In genomic region chr7:157714166-157715070, GRCh38 we compare ENCODE assay signal across 15 cellular contexts.
DNase-seq lines count a peak whose midpoint lies in the region; ATAC-seq and TF ChIP-seq lines count a peak whose summit lies in the region.
"Had no signal": no experiment of that assay in that cellular context is flagged by ENCODE, and none has a peak within 500 bp of the region (broad histone marks: within the 10 kb centered on the region; RNA-seq: fewer than 3 reads in every experiment).

No MANE protein-coding gene starts in this region.

- no peak overlapping the region for H3K4me2 ChIP-seq in neuronal stem cell (ENCODE audit: insufficient read depth, low read length, poor library complexity, severe bottlenecking)
- H3K4me2 ChIP-seq: A549 had no signal

- H3K4me1 Mint-ChIP-seq in chondrocyte (ENCODE audit: low read depth): no peaks in the 10 kb centered on the region
- H3K4me1 Mint-ChIP-seq: CD14-positive monocyte had no signal

- no peak overlapping the region for H3K9ac ChIP-seq in neuronal stem cell (ENCODE audit: low read depth, low read length, poor library complexity)

- H3K4me3 ChIP-seq in heart right ventricle (no peak overlapping the region), neuronal stem cell (ENCODE audit: low read length in 2 of 2) (no peak overlapping the region), left lung (no peak overlapping the region)
- H3K4me3 ChIP-seq: A549, HAP-1 had no signal

- DNase-seq in cardiac septum (ENCODE audit: low spot score): peak; percentile 57
- DNase-seq in heart right ventricle: no peak
- peak; percentile 59 for DNase-seq in chondrocyte (ENCODE audit: low spot score)
- no peak for DNase-seq in neuronal stem cell (ENCODE audit: low spot score)
- no peak for DNase-seq in GM03348 (ENCODE audit: low spot score)
- no peak for DNase-seq in NCI-H2081 (lab: John Stamatoyannopoulos, UW)
- no peak for DNase-seq in left lung
- DNase-seq: CD8-positive, alpha-beta T cell; COR-L47; DMS153; DMS79 treated with DMSO at 0.1 percent for 48 hours; EL had no signal

- H3K9me3 ChIP-seq in heart right ventricle (no peaks in the 10 kb centered on the region), neuronal stem cell (replicated peaks in 1 of 2; ENCODE audit: control insufficient read depth in 2 of 2, insufficient read depth in 1 of 2, low read depth in 1 of 2, low read length in 2 of 2) (no peaks in the 10 kb centered on the region), left lung (no peaks in the 10 kb centered on the region)
- H3K9me3 ChIP-seq: A549, HAP-1 had no signal

- no peak overlapping the region for H2BK120ac ChIP-seq in neuronal stem cell (ENCODE audit: low read depth, low read length)

- H2BK15ac ChIP-seq in neuronal stem cell (ENCODE audit: low read length): no peak overlapping the region

- no peak overlapping the region for H3K23ac ChIP-seq in neuronal stem cell (ENCODE audit: low read depth, low read length, poor library complexity)

- no peak overlapping the region for H2AFZ ChIP-seq in neuronal stem cell (ENCODE audit: low read length)

- no peaks in the 10 kb centered on the region for H3K4me1 ChIP-seq in heart right ventricle
- H3K4me1 ChIP-seq in neuronal stem cell (ENCODE audit: control insufficient read depth in 2 of 2, insufficient read depth in 1 of 2, low read depth in 1 of 2, low read length in 2 of 2): peaks cover 3 to 4% of the 10 kb centered on the region in 2 donors
- H3K4me1 ChIP-seq in left lung: no peaks in the 10 kb centered on the region
- H3K4me1 ChIP-seq: A549, HAP-1 had no signal

- H2BK12ac ChIP-seq in neuronal stem cell (ENCODE audit: low read length): no peak overlapping the region

- no peak overlapping the region for H4K8ac ChIP-seq in neuronal stem cell (ENCODE audit: low read depth, low read length)

- peaks cover 13% of the 10 kb centered on the region for H3K27me3 Mint-ChIP-seq in chondrocyte (ENCODE audit: low read depth)

- peak overlapping the region; percentile 11 for H3K14ac ChIP-seq in neuronal stem cell (ENCODE audit: low read length)

- H3K9me3 Mint-ChIP-seq in chondrocyte (ENCODE audit: low read depth): no peaks in the 10 kb centered on the region
- H3K9me3 Mint-ChIP-seq: CD8-positive, alpha-beta T cell had no signal

- H3K18ac ChIP-seq in neuronal stem cell (ENCODE audit: low read length): peak overlapping the region; percentile 55

- no peak overlapping the region for H3K27ac ChIP-seq in heart right ventricle
- no peak overlapping the region for H3K27ac ChIP-seq in neuronal stem cell (replicated peaks; ENCODE audit: low read length)
- H3K27ac ChIP-seq in left lung: no peak overlapping the region
- H3K27ac ChIP-seq: A549 had no signal

- intact Hi-C loops in cardiac septum (cut with DNase I) (no loop called here), heart right ventricle (cut with DNase I) (no loop called here), left lung (cut with DNase I) (no loop called here)

- peak overlapping the region; percentile 63 for H2AK5ac ChIP-seq in neuronal stem cell (ENCODE audit: low read depth, low read length)

- 84 to 85% methylated on average over 29 of the region's 29 CpGs for WGBS in heart right ventricle, 2 donors
- WGBS in neuronal stem cell (ENCODE audit: extremely low coverage in 2 of 2, insufficient read length in 2 of 2, insufficient replicate concordance in 1 of 2), 2 donors: no CpG with 5 or more reads among the region's 29 CpGs

- H3K79me1 ChIP-seq in neuronal stem cell (ENCODE audit: low read depth, low read length): no peaks in the 10 kb centered on the region

- TF ChIP-seq CTCF in heart right ventricle (IDR thresholded peaks at IDR 0.05) (no peak), chondrocyte (IDR thresholded peaks at IDR 0.05) (no peak), left lung (IDR thresholded peaks at IDR 0.05) (no peak)

- H3K27me3 ChIP-seq in heart right ventricle (peaks cover 0 to 12% (median 3%) of the 10 kb centered on the region in 7 donors), neuronal stem cell (ENCODE audit: control insufficient read depth in 3 of 3, insufficient read depth in 3 of 3, low read depth in 1 of 3, low read length in 3 of 3) (no peaks in the 10 kb centered on the region), left lung (peaks cover 0 to 8% of the 10 kb centered on the region in 2 donors)

- no peak overlapping the region for H3K4me3 Mint-ChIP-seq in chondrocyte (ENCODE audit: unreplicated experiment)
- H3K4me3 Mint-ChIP-seq: CD14-positive monocyte; CD8-positive, alpha-beta T cell had no signal

- H3K36me3 Mint-ChIP-seq in chondrocyte (ENCODE audit: low read depth): no peaks in the 10 kb centered on the region
- H3K36me3 Mint-ChIP-seq: CD14-positive monocyte; CD8-positive, alpha-beta T cell had no signal

- no peak overlapping the region for H4K91ac ChIP-seq in neuronal stem cell (ENCODE audit: low read depth, low read length, poor library complexity)

- no peak overlapping the region for H2BK5ac ChIP-seq in neuronal stem cell (ENCODE audit: low read length)

- no peak overlapping the region for H3K4ac ChIP-seq in neuronal stem cell (ENCODE audit: low read length)

- H3K36me3 ChIP-seq in heart right ventricle: no peaks in the 10 kb centered on the region
- no peaks in the 10 kb centered on the region for H3K36me3 ChIP-seq in neuronal stem cell (replicated peaks in 1 of 2; ENCODE audit: control insufficient read depth in 2 of 2, insufficient read depth in 2 of 2, low read length in 2 of 2)
- no peaks in the 10 kb centered on the region for H3K36me3 ChIP-seq in left lung
- H3K36me3 ChIP-seq: HAP-1 had no signal

- ATAC-seq in heart right ventricle (no peak), left lung (no peak)
- ATAC-seq: A549; CD8-positive, alpha-beta T cell had no signal

- no peak overlapping the region for H3K27ac Mint-ChIP-seq in chondrocyte (ENCODE audit: unreplicated experiment)
- H3K27ac Mint-ChIP-seq: CD14-positive monocyte; CD8-positive, alpha-beta T cell had no signal

Comparison
In these comparisons a context has a peak if more than half of its experiments do, and no peak if none do; other contexts are left out.
1. DNase-seq: peak in cardiac septum (single experiment) and chondrocyte (single experiment); none in heart right ventricle (0 of 2), neuronal stem cell (single experiment), GM03348 (single experiment), NCI-H2081 (0 of 2) and left lung (0 of 2).